8 cellular contexts compared by ENCODE assay signal in genomic region chr18:11040823-11041712, GRCh38.
A peak's percentile ranks its signal among the peaks of the same experiment; 100 is the strongest.
DNase-seq lines count a peak whose midpoint lies in the region; ATAC-seq, FAIRE-seq and TF ChIP-seq lines count a peak whose summit lies in the region.
"Had no signal": no experiment of that assay in that cellular context is flagged by ENCODE, and none has a peak within 500 bp of the region (broad histone marks: within the 10 kb centered on the region; RNA-seq: fewer than 3 reads in every experiment).

No MANE protein-coding gene starts in this region.

- H3K4me3 ChIP-seq in H1 (ENCODE audit: extremely low read depth in 1 of 4, insufficient read depth in 2 of 4, low read depth in 3 of 4, low read length in 4 of 4): no peak overlapping the region

- H4K5ac ChIP-seq in H1 (ENCODE audit: insufficient read length, low read depth, low read length): no peak overlapping the region

- no peak overlapping the region for H2BK5ac ChIP-seq in H1 (ENCODE audit: low read depth, low read length)

- no peaks in the 10 kb centered on the region for H3K27me3 ChIP-seq in H1 (replicated peaks in 1 of 4; ENCODE audit: control insufficient read depth in 3 of 4, extremely low read depth in 1 of 4, insufficient read depth in 3 of 4, low read length in 3 of 4)

- no peak overlapping the region for H3K14ac ChIP-seq in H1 (ENCODE audit: insufficient read length)

- no peak overlapping the region for H4K8ac ChIP-seq in H1 (ENCODE audit: extremely low read depth, insufficient read depth, low read length)

- H2BK120ac ChIP-seq in H1 (replicated peaks; ENCODE audit: low read depth, low read length): no peak overlapping the region

- POLR2A ChIA-PET in H1 (lab: Charles Lee; ENCODE audit: partially characterized antibody): interaction anchor here (0.6 kb wide), 1 partner anchor 113 kb away, joined by 3 read pairs; no protein-coding TSS in a partner anchor

- H2AFZ ChIP-seq in H1 (ENCODE audit: low read length): no peak overlapping the region

- no peak overlapping the region for H2BK20ac ChIP-seq in H1 (ENCODE audit: low read length)

- H3K79me2 ChIP-seq in H1 (ENCODE audit: control insufficient read depth in 1 of 2, insufficient read depth in 2 of 2, low read length in 2 of 2): no peaks in the 10 kb centered on the region

- peaks cover 0 to 4% (median 0%) of the 10 kb centered on the region in 4 experiments; a peak in 1 of 7 replicates for H3K4me1 ChIP-seq in H1 (replicated peaks in 1 of 4; ENCODE audit: control insufficient read depth in 3 of 4, insufficient read depth in 4 of 4, low read length in 3 of 4)

- H4K20me1 ChIP-seq in H1 (replicated peaks in 1 of 2; ENCODE audit: control insufficient read depth in 1 of 2, insufficient read depth in 2 of 2, low read length in 2 of 2): no peaks in the 10 kb centered on the region

- WGBS in H1 (ENCODE audit: extremely low coverage in 1 of 2, insufficient coverage in 1 of 2, insufficient read length in 1 of 2, insufficient replicate concordance in 2 of 2, low coverage in 1 of 2, low lambda C conversion rate in 2 of 2, missing lambda C conversion rate in 1 of 2), 2 experiments: 66% methylated on average over 7 of the region's 7 CpGs; no CpG with 5 or more reads in 1 of the 2 experiments

- no peak overlapping the region for H2AK5ac ChIP-seq in H1 (ENCODE audit: low read depth, low read length)

- H2BK15ac ChIP-seq in H1 (ENCODE audit: low read length): no peak overlapping the region

- FAIRE-seq in RCC 7860 (lab: Jason Lieb, UNC) (peak; percentile 28), H1 (lab: Jason Lieb, UNC) (peak; percentile 89)
- FAIRE-seq: TTC549 had no signal

- H3K9me3 ChIP-seq in H1 (ENCODE audit: insufficient read depth in 2 of 2, low read depth in 1 of 2, low read length in 1 of 2): no peaks in the 10 kb centered on the region

- H3K23ac ChIP-seq in H1 (ENCODE audit: insufficient read length): no peak overlapping the region

- H4K91ac ChIP-seq in H1 (replicated peaks; ENCODE audit: insufficient read length, low read length): no peak overlapping the region

- H3K27ac ChIP-seq in H1 (ENCODE audit: low read depth, low read length): no peak overlapping the region

- no peak overlapping the region for H2BK12ac ChIP-seq in H1 (ENCODE audit: low read depth, low read length)

- H3K4me2 ChIP-seq in H1 (ENCODE audit: insufficient read depth in 1 of 2, low read depth in 2 of 2, low read length in 2 of 2): no peak overlapping the region

- H3K4ac ChIP-seq in H1 (replicated peaks; ENCODE audit: insufficient read length, low read depth, low read length): no peak overlapping the region

- ATAC-seq in HG02759 (IDR thresholded peaks at IDR 0.05; ENCODE audit: unreplicated experiment) (peak; percentile 64), GM18505 (IDR thresholded peaks at IDR 0.05; ENCODE audit: unreplicated experiment) (no peak)
- ATAC-seq in activated CD4-positive, CD25-positive, alpha-beta regulatory T cell treated with anti-CD3 and anti-CD28 coated beads, Interleukin-2, amount 50 U/mL, for 24 hours: no peak

- H3K9ac ChIP-seq in H1 (replicated peaks in 1 of 4; ENCODE audit: extremely low read depth in 1 of 4, low read depth in 3 of 4, low read length in 3 of 4): no peak overlapping the region

- TF ChIP-seq CTCF in H1 (IDR thresholded peaks at IDR 0.05; ENCODE audit: control extremely low read depth in 1 of 3, insufficient read depth in 1 of 3, low read depth in 1 of 3, low read length in 3 of 3): peak; percentile 42 to 76 (median 73)

- H3K79me1 ChIP-seq in H1 (ENCODE audit: low read depth, low read length): no peaks in the 10 kb centered on the region

- CTCF ChIA-PET in H1 (lab: Charles Lee; ENCODE audit: partially characterized antibody): interaction anchor here (0.7 to 5.7 kb wide), 25 partner anchors 11 to 512 kb away, joined by 3 to 78 read pairs (median 4); no protein-coding TSS in a partner anchor

- TF ChIP-seq POLR2A in H1 (IDR thresholded peaks at IDR 0.05; ENCODE audit: control extremely low read depth in 1 of 2, low read depth in 2 of 2, low read length in 2 of 2) (no peak), GM18505 (IDR thresholded peaks at IDR 0.05; ENCODE audit: borderline replicate concordance, extremely low read depth, insufficient read depth, insufficient read length) (no peak)

- H3K23me2 ChIP-seq in H1 (ENCODE audit: low read depth, low read length): no peaks in the 10 kb centered on the region

- DNase-seq in EH (ENCODE audit: low read depth) (peak; percentile 47), RCC 7860 (ENCODE audit: low spot score) (peak; percentile 17), H1 (ENCODE audit: low read depth in 1 of 2, low spot score in 2 of 2) (peak in 1 of 2 experiments; percentile 58), medulla oblongata (ENCODE audit: extremely low spot score) (peak; percentile 93)

- H3K56ac ChIP-seq in H1 (replicated peaks; ENCODE audit: insufficient read length, low read depth, low read length): no peak overlapping the region

- no peak for TF ChIP-seq EP300 in H1 (IDR thresholded peaks at IDR 0.05; ENCODE audit: borderline replicate concordance in 1 of 2, low read depth in 2 of 2, low read length in 2 of 2)

- H3K36me3 ChIP-seq in H1 (ENCODE audit: control insufficient read depth in 2 of 4, insufficient read depth in 4 of 4, low read length in 3 of 4): no peaks in the 10 kb centered on the region

- H3K18ac ChIP-seq in H1 (ENCODE audit: extremely low read depth, low read length): no peak overlapping the region

- TF ChIP-seq RAD21 in H1 (IDR thresholded peaks at IDR 0.05 in 1 of 2, conservative IDR thresholded peaks at IDR 0.05 in 1 of 2; ENCODE audit: low read depth in 2 of 2, low read length in 2 of 2): peak; percentile 80 to 87

TF ChIP-seq in H1, 55 proteins besides CTCF, POLR2A, EP300 and RAD21:
- TF ChIP-seq GABPA (IDR thresholded peaks at IDR 0.05; ENCODE audit: borderline replicate concordance, insufficient read depth, low read length) (no peak), CREB1 (IDR thresholded peaks at IDR 0.05) (no peak), GTF2F1 (IDR thresholded peaks at IDR 0.05; ENCODE audit: borderline replicate concordance, low read depth, low read length) (no peak), YY1 (IDR thresholded peaks at IDR 0.05; ENCODE audit: low read depth, low read length) (no peak), FOSL1 (IDR thresholded peaks at IDR 0.05; ENCODE audit: insufficient read depth, low read depth, low read length) (no peak), ATF2 (IDR thresholded peaks at IDR 0.05; ENCODE audit: low read length) (no peak), RXRA (IDR thresholded peaks at IDR 0.05; ENCODE audit: insufficient read depth, low read depth, low read length) (no peak), SAP30 (IDR thresholded peaks at IDR 0.05; ENCODE audit: insufficient read depth, insufficient replicate concordance, low read length) (no peak), CHD1 (IDR thresholded peaks at IDR 0.05; ENCODE audit: low read depth, low read length) (no peak), CEBPB (IDR thresholded peaks at IDR 0.05; ENCODE audit: low read depth, low read length) (no peak), RNF2 (IDR thresholded peaks at IDR 0.05; ENCODE audit: borderline replicate concordance, low read depth, low read length, missing control alignments, poor library complexity, severe bottlenecking) (no peak), JUN (IDR thresholded peaks at IDR 0.05; ENCODE audit: low read depth, low read length) (no peak)
